ENCODE assay signal across 21 cellular contexts in genomic region chr19:47761566-47761965, GRCh38. TPM values are rescaled to one million over a fixed set of nuclear protein-coding genes. Genes with fewer than 3 reads are reported as not detected.
DNase-seq lines count a peak whose midpoint lies in the region; ATAC-seq, FAIRE-seq and TF ChIP-seq lines count a peak whose summit lies in the region.
"Had no signal": no experiment of that assay in that cellular context is flagged by ENCODE, and none has a peak within 500 bp of the region (broad histone marks: within the 10 kb centered on the region; RNA-seq: fewer than 3 reads in every experiment).

No MANE protein-coding gene starts in this region.

- DNase-seq in HCT116 (ENCODE audit: low read depth, low spot score): no peak
- DNase-seq in K562 (ENCODE audit: extremely low read depth in 1 of 4, low spot score in 3 of 4): no peak
- DNase-seq in spleen: no peak
- DNase-seq in left lung: no peak
- no peak for DNase-seq in NCI-H526 (lab: John Stamatoyannopoulos, UW)
- no peak for DNase-seq in vagina (ENCODE audit: extremely low spot score in 2 of 2)
- DNase-seq: CD8-positive, alpha-beta memory T cell; DMS79; IMR-90; KG1 had no signal

- RAD21 ChIA-PET in HCT116 (lab: Charles Lee; ENCODE audit: low non-redundant PET in 1 of 2, low total read pairs in 2 of 2, uncharacterized antibody in 2 of 2, unreplicated experiment in 2 of 2): no interaction called here

- intact Hi-C loops in HCT116 (cut with micrococcal nuclease): no loop called here
- intact Hi-C loops in K562 (cut with micrococcal nuclease): no loop called here
- intact Hi-C loops in spleen (cut with DNase I; ENCODE audit: low total_unique reads): no loop called here
- intact Hi-C loops in left lung (cut with DNase I): no loop called here
- intact Hi-C loops in vagina (cut with DNase I): no loop called here

- 37% methylated on average over 5 of the region's 5 CpGs for WGBS in K562 (ENCODE audit: insufficient coverage, low coverage, missing lambda C conversion rate)
- 63 to 82% (median 74%) methylated on average over 5 of the region's 5 CpGs for WGBS in spleen, 5 donors

- H2AFZ ChIP-seq in HCT116 (ENCODE audit: low read depth, low read length, poor library complexity, severe bottlenecking): no peak overlapping the region
- no peak overlapping the region for H2AFZ ChIP-seq in OCI-LY3 (ENCODE audit: low read depth, low read length)
- no peak overlapping the region for H2AFZ ChIP-seq in K562 (ENCODE audit: low read depth, low read length)

- H3K9ac ChIP-seq in HCT116 (ENCODE audit: low read length) (no peak overlapping the region), OCI-LY3 (ENCODE audit: low read length) (peak overlapping the region; percentile 72; the same call in 1 of the 2 replicates), K562 (ENCODE audit: insufficient read depth in 1 of 2, low read depth in 2 of 2, low read length in 2 of 2) (no peak overlapping the region)

- H3K4me1 ChIP-seq in HCT116 (ENCODE audit: control insufficient read depth in 1 of 2, insufficient read depth in 2 of 2, low read length in 2 of 2) (peaks cover 0 to 7% of the 10 kb centered on the region in 2 experiments; a peak in 1 of 4 replicates), OCI-LY3 (ENCODE audit: low read length) (peaks cover 50% of the 10 kb centered on the region), K562 (replicated peaks in 1 of 2; ENCODE audit: control insufficient read depth in 2 of 2, insufficient read depth in 2 of 2, low read length in 2 of 2) (peaks cover 0 to 27% of the 10 kb centered on the region in 2 experiments; a peak in 2 of 5 replicates), spleen (peaks cover 0 to 59% (median 14%) of the 10 kb centered on the region in 6 donors), left lung (no peaks in the 10 kb centered on the region), vagina (no peaks in the 10 kb centered on the region)
- H3K4me1 ChIP-seq: A549, HAP-1 had no signal

- no peaks in the 10 kb centered on the region for H3K9me1 ChIP-seq in K562 (ENCODE audit: control insufficient read depth, insufficient read depth, low read length)

- TF ChIP-seq EP300 in K562 (IDR thresholded peaks at IDR 0.05; ENCODE audit: low read length): no peak

- H3K27ac ChIP-seq in HCT116 (ENCODE audit: low read depth, low read length) (no peak overlapping the region), OCI-LY3 (ENCODE audit: low read length) (peak overlapping the region; percentile 97), K562 (ENCODE audit: extremely low read depth, low read depth, low read length) (no peak overlapping the region), spleen (peak overlapping the region in 7 of 8 donors; percentile 20 to 79 (median 72)), left lung (no peak overlapping the region), vagina (no peak overlapping the region)
- H3K27ac ChIP-seq: A549 had no signal

- H3K4me3 ChIP-seq in HCT116 (replicated peaks in 1 of 2; ENCODE audit: low read depth in 1 of 2, low read length in 2 of 2): no peak overlapping the region
- peak overlapping the region; percentile 61; the same call in 1 of the 2 replicates for H3K4me3 ChIP-seq in OCI-LY3 (ENCODE audit: low read length)
- H3K4me3 ChIP-seq in K562: no peak overlapping the region
- H3K4me3 ChIP-seq in spleen: no peak overlapping the region
- no peak overlapping the region for H3K4me3 ChIP-seq in left lung
- no peak overlapping the region for H3K4me3 ChIP-seq in vagina
- H3K4me3 ChIP-seq: A549, HAP-1 had no signal

- TF ChIP-seq RAD21 in HCT116 (IDR thresholded peaks at IDR 0.05; ENCODE audit: low read depth) (no peak), K562 (CRISPR knock-in tag; conservative IDR thresholded peaks at IDR 0.05 in 1 of 2, IDR thresholded peaks at IDR 0.05 in 1 of 2) (no peak)

- no peak for ATAC-seq in HCT116
- no peak for ATAC-seq in K562
- ATAC-seq in left lung: no peak
- no peak for ATAC-seq in HG02884 (IDR thresholded peaks at IDR 0.05; ENCODE audit: unreplicated experiment)
- ATAC-seq: A549 had no signal

- H3K9me3 ChIP-seq in HCT116 (ENCODE audit: control insufficient read depth in 1 of 2, insufficient read depth in 1 of 2, low read depth in 1 of 2, low read length in 2 of 2) (no peaks in the 10 kb centered on the region), OCI-LY3 (ENCODE audit: insufficient read depth, low read length) (no peaks in the 10 kb centered on the region), K562 (replicated peaks; ENCODE audit: control insufficient read depth, insufficient read depth, low read depth, low read length) (no peaks in the 10 kb centered on the region), spleen (peaks cover 0 to 7% (median 2%) of the 10 kb centered on the region in 8 donors), left lung (no peaks in the 10 kb centered on the region), vagina (no peaks in the 10 kb centered on the region)
- H3K9me3 ChIP-seq: A549, HAP-1 had no signal

- BruUV-seq in HCT116 (replicated peaks; lab: Mats Ljungman, UMichigan) (no TSS peak), K562 (replicated peaks; lab: Mats Ljungman, UMichigan) (no TSS peak)

- no peak overlapping the region for H3K4me2 ChIP-seq in HCT116 (ENCODE audit: low read length)
- H3K4me2 ChIP-seq in OCI-LY3 (ENCODE audit: low read length): peak overlapping the region; percentile 81
- no peak overlapping the region for H3K4me2 ChIP-seq in K562 (ENCODE audit: insufficient read depth, low read length)
- H3K4me2 ChIP-seq: A549 had no signal

- H3K27me3 ChIP-seq in HCT116 (ENCODE audit: insufficient read depth, low read length) (no peaks in the 10 kb centered on the region), OCI-LY3 (ENCODE audit: low read depth, low read length) (no peaks in the 10 kb centered on the region), K562 (ENCODE audit: control insufficient read depth in 2 of 2, insufficient read depth in 2 of 2, low read length in 2 of 2) (no peaks in the 10 kb centered on the region), spleen (replicated peaks in 1 of 7) (no peaks in the 10 kb centered on the region), left lung (no peaks in the 10 kb centered on the region), vagina (no peaks in the 10 kb centered on the region)

- H3K9me2 ChIP-seq in HCT116 (ENCODE audit: insufficient read depth): no peaks in the 10 kb centered on the region

- no peak for TF ChIP-seq CTCF in HCT116 (IDR thresholded peaks at IDR 0.05 in 2 of 3, conservative IDR thresholded peaks at IDR 0.05 in 1 of 3; ENCODE audit: borderline replicate concordance in 1 of 3, insufficient read depth in 1 of 3, low read depth in 2 of 3, low read length in 2 of 3)
- TF ChIP-seq CTCF in OCI-LY3 (IDR thresholded peaks at IDR 0.05; ENCODE audit: low read depth, low read length): no peak
- no peak for TF ChIP-seq CTCF in K562 (IDR thresholded peaks at IDR 0.05 in 2 of 3, conservative IDR thresholded peaks at IDR 0.05 in 1 of 3; ENCODE audit: insufficient read depth in 2 of 3, low read depth in 1 of 3, low read length in 3 of 3)
- TF ChIP-seq CTCF in spleen (IDR thresholded peaks at IDR 0.05 in 8 of 11, conservative IDR thresholded peaks at IDR 0.05 in 3 of 11): no peak
- no peak for TF ChIP-seq CTCF in left lung (IDR thresholded peaks at IDR 0.05)
- TF ChIP-seq CTCF in vagina (IDR thresholded peaks at IDR 0.05): no peak

- in situ Hi-C loops in K562 (cut with MboI): no loop called here

- H4K20me1 ChIP-seq in HCT116 (ENCODE audit: insufficient read depth) (peaks cover 6% of the 10 kb centered on the region; the same call in 1 of the 2 replicates), OCI-LY3 (ENCODE audit: insufficient read depth, low read length) (no peaks in the 10 kb centered on the region), K562 (replicated peaks; ENCODE audit: control insufficient read depth, insufficient read depth, low read length) (peaks cover 3% of the 10 kb centered on the region)

- CTCF ChIA-PET in HCT116 (lab: Charles Lee) (no interaction called here), K562 (lab: Yijun Ruan, JAX; ENCODE audit: low intra/inter-chr PET ratio) (no interaction called here)

- H3K79me2 ChIP-seq in HCT116 (ENCODE audit: insufficient read depth, low read length): no peaks in the 10 kb centered on the region
- H3K79me2 ChIP-seq in OCI-LY3 (ENCODE audit: low read length): 0 out of 2 replicates have a peak, but pooled peaks cover 3% of the 10 kb centered on the region
- H3K79me2 ChIP-seq in K562 (ENCODE audit: control insufficient read depth, insufficient read depth, low read length): no peaks in the 10 kb centered on the region

- FAIRE-seq in K562 (lab: Jason Lieb, UNC): no peak
- FAIRE-seq: A549, GM12892, H1 had no signal

- POLR2A ChIA-PET in HCT116 (lab: Charles Lee): no interaction called here
- POLR2A ChIA-PET in K562 (lab: Yijun Ruan, JAX): interaction anchor here (0.6 kb wide), 1 partner anchor 14 kb away, joined by 3 read pairs; no protein-coding TSS in a partner anchor

- TF ChIP-seq POLR2A in HCT116 (IDR thresholded peaks at IDR 0.05; ENCODE audit: borderline replicate concordance, extremely low read depth, insufficient read depth, insufficient read length): no peak
- no peak; the same call in 1 of the 2 replicates for TF ChIP-seq POLR2A in K562 (conservative IDR thresholded peaks at IDR 0.05)
- no peak for TF ChIP-seq POLR2A in spleen (IDR thresholded peaks at IDR 0.05)
- TF ChIP-seq POLR2A in vagina (IDR thresholded peaks at IDR 0.05): no peak

- H3K36me3 ChIP-seq in HCT116 (ENCODE audit: control insufficient read depth in 1 of 2, insufficient read depth in 2 of 2, low read length in 2 of 2) (peaks cover 8 to 22% of the 10 kb centered on the region in 2 experiments; a peak in 3 of 4 replicates), OCI-LY3 (replicated peaks; ENCODE audit: low read depth, low read length) (peaks cover 35% of the 10 kb centered on the region), K562 (ENCODE audit: control insufficient read depth, insufficient read depth, low read length) (peaks cover 28% of the 10 kb centered on the region; the same call in 2 of the 3 replicates), spleen (peaks cover 0 to 41% (median 24%) of the 10 kb centered on the region in 6 donors), left lung (peaks cover 0 to 41% of the 10 kb centered on the region in 2 donors), vagina (peaks cover 0 to 18% of the 10 kb centered on the region in 2 donors)

RNA-seq across cellular contexts. Expression of gene NOP53, which starts 16.2 kb away (rescaled TPM):
- 322 TPM for total RNA-seq in HCT116 (2021; ENCODE audit: unreplicated experiment)
- polyA plus RNA-seq in HCT116 (2012): 333 and 353 TPM in 2 replicates
- total RNA-seq in K562 (2011; cell fraction: chromatin; rRNA removed; ENCODE audit: low replicate concordance): 71.9 and 141 TPM in 2 replicates
- 125 and 129 TPM in 2 replicates for total RNA-seq in K562 (2011; cell fraction: nucleolus; rRNA removed)
- 105 and 135 TPM in 2 replicates for total RNA-seq in K562 (2011; cell fraction: nucleoplasm; rRNA removed)
- 254 and 304 TPM in 2 replicates for total RNA-seq in K562 (2014; rRNA removed)
- 97.1 and 111 TPM in 2 replicates for total RNA-seq in K562 (2014; rRNA removed; fragmentation: Illumina TruSeq; extraction: Trizol)
- 139 and 145 TPM in 2 replicates for total RNA-seq in K562 (2015; rRNA removed; fragmentation: Illumina TruSeq; extraction: Trizol)
- 207 and 231 TPM in 2 replicates for total RNA-seq in K562 (2021)
- 146 and 189 TPM in 2 replicates for polyA plus RNA-seq in K562 (2011; rRNA removed)
- polyA plus RNA-seq in K562 (2011; cell fraction: cytosol; rRNA removed): 121 and 183 TPM in 2 replicates
- 86.3 and 109 TPM in 2 replicates for polyA plus RNA-seq in K562 (2011; cell fraction: nucleus; rRNA removed)
- 423 and 620 TPM in 2 replicates for polyA plus RNA-seq in K562 (2012)
- polyA plus RNA-seq in K562 (2014; fragmentation: Illumina TruSeq; extraction: Trizol): 113 and 268 TPM in 2 replicates
- polyA plus RNA-seq in K562 (2014; fragmentation: Nextera tagmentation; extraction: Ambion mirVana): 1 to 10 TPM; 6.5 to 7.0 TPM
- 257 and 274 TPM in 2 replicates for polyA plus RNA-seq in K562 (2014; rRNA removed)
- polyA minus RNA-seq in K562 (2011; rRNA and poly(A)+ RNA removed): 48.0 and 49.6 TPM in 2 replicates
- polyA minus RNA-seq in K562 (2011; cell fraction: cytosol; rRNA and poly(A)+ RNA removed): 107 and 130 TPM in 2 replicates
- 35.7 and 49.4 TPM in 2 replicates for polyA minus RNA-seq in K562 (2011; cell fraction: nucleus; rRNA and poly(A)+ RNA removed)
- total RNA-seq in spleen: 100 to 1,000 TPM; 280 to 442 (median 379) TPM
- 100 to 1,000 TPM; 709 to 858 (median 815) TPM for polyA plus RNA-seq in spleen
- total RNA-seq in left lung: 100 to 1,000 TPM; 130 to 157 TPM
- 517 TPM for total RNA-seq in vagina

RNA-seq across cellular contexts. Expression of gene SELENOW, which starts 16.9 kb away (rescaled TPM):
- total RNA-seq in HCT116 (2021; ENCODE audit: unreplicated experiment) (181 TPM), K562 (2014; rRNA removed) (191 and 212 TPM in 2 replicates), K562 (2014; rRNA removed; fragmentation: Illumina TruSeq; extraction: Trizol) (78.3 and 95.2 TPM in 2 replicates), K562 (2015; rRNA removed; fragmentation: Illumina TruSeq; extraction: Trizol) (168 and 181 TPM in 2 replicates), K562 (2021) (91.9 and 103 TPM in 2 replicates), spleen (100 to 1,000 TPM; 137 to 455 (median 301) TPM), left lung (100 to 1,000 TPM; 233 to 596 TPM), vagina (442 TPM)
- polyA plus RNA-seq in HCT116 (2012): 177 and 232 TPM in 2 replicates
- total RNA-seq in K562 (2011; cell fraction: chromatin; rRNA removed; ENCODE audit: low replicate concordance): 41.1 and 91.2 TPM in 2 replicates
- 75.2 and 79.4 TPM in 2 replicates for total RNA-seq in K562 (2011; cell fraction: nucleolus; rRNA removed)
- 97.1 and 146 TPM in 2 replicates for total RNA-seq in K562 (2011; cell fraction: nucleoplasm; rRNA removed)
- polyA plus RNA-seq in K562 (2011; rRNA removed) (118 and 125 TPM in 2 replicates), K562 (2014; fragmentation: Illumina TruSeq; extraction: Trizol) (117 and 153 TPM in 2 replicates), K562 (2014; fragmentation: Nextera tagmentation; extraction: Ambion mirVana) (100 to 1,000 TPM; 268 to 279 TPM), K562 (2014; rRNA removed) (156 and 183 TPM in 2 replicates), spleen (100 to 1,000 TPM; 270 to 592 (median 358) TPM)
- 146 and 188 TPM in 2 replicates for polyA plus RNA-seq in K562 (2011; cell fraction: cytosol; rRNA removed)
- 94.7 and 118 TPM in 2 replicates for polyA plus RNA-seq in K562 (2011; cell fraction: nucleus; rRNA removed)
- 63.8 and 102 TPM in 2 replicates for polyA plus RNA-seq in K562 (2012)
- polyA minus RNA-seq in K562 (2011; rRNA and poly(A)+ RNA removed): 20.4 and 23.9 TPM in 2 replicates
- 24.2 and 24.3 TPM in 2 replicates for polyA minus RNA-seq in K562 (2011; cell fraction: cytosol; rRNA and poly(A)+ RNA removed)
- polyA minus RNA-seq in K562 (2011; cell fraction: nucleus; rRNA and poly(A)+ RNA removed): 17.6 and 19.3 TPM in 2 replicates

RNA-seq across cellular contexts. Expression of gene TPRX1, which starts 42.8 kb away (rescaled TPM):
- total RNA-seq in HCT116 (2021; ENCODE audit: unreplicated experiment): not detected
- not detected in 2 replicates for polyA plus RNA-seq in HCT116 (2012)
- total RNA-seq in K562 (2011; cell fraction: chromatin; rRNA removed; ENCODE audit: low replicate concordance): not detected in 2 replicates
- total RNA-seq in K562 (2011; cell fraction: nucleolus; rRNA removed): not detected in 2 replicates
- total RNA-seq in K562 (2011; cell fraction: nucleoplasm; rRNA removed): not detected in 2 replicates
- not detected in 2 replicates for total RNA-seq in K562 (2014; rRNA removed)
- total RNA-seq in K562 (2014; rRNA removed; fragmentation: Illumina TruSeq; extraction: Trizol): not detected in 2 replicates
- total RNA-seq in K562 (2015; rRNA removed; fragmentation: Illumina TruSeq; extraction: Trizol): not detected in 2 replicates
- not detected in 2 replicates for total RNA-seq in K562 (2021)
- polyA plus RNA-seq in K562 (2011; rRNA removed): not detected in 2 replicates
- polyA plus RNA-seq in K562 (2011; cell fraction: cytosol; rRNA removed): not detected in 2 replicates
- not detected in 2 replicates for polyA plus RNA-seq in K562 (2011; cell fraction: nucleus; rRNA removed)
- not detected in 2 replicates for polyA plus RNA-seq in K562 (2012)
- polyA plus RNA-seq in K562 (2014; fragmentation: Illumina TruSeq; extraction: Trizol): not detected in 2 replicates
- not detected for polyA plus RNA-seq in K562 (2014; fragmentation: Nextera tagmentation; extraction: Ambion mirVana)
- not detected in 2 replicates for polyA plus RNA-seq in K562 (2014; rRNA removed)
- not detected in 2 replicates for polyA minus RNA-seq in K562 (2011; rRNA and poly(A)+ RNA removed)
- polyA minus RNA-seq in K562 (2011; cell fraction: cytosol; rRNA and poly(A)+ RNA removed): not detected in 2 replicates
- polyA minus RNA-seq in K562 (2011; cell fraction: nucleus; rRNA and poly(A)+ RNA removed): not detected in 2 replicates
- not detected for total RNA-seq in spleen
- polyA plus RNA-seq in spleen: not detected
- not detected for total RNA-seq in left lung
- not detected for total RNA-seq in vagina
- total RNA-seq: CD8-positive, alpha-beta memory T cell; G401; H1; HT-29; IMR-90 had no signal
- polyA plus RNA-seq: A549; AG04450; BJ; CD14-positive monocyte; CD8-positive, alpha-beta memory T cell; IMR-90 had no signal

RNA-seq across cellular contexts. Expression of gene EHD2, which starts 48.3 kb away (rescaled TPM):
- total RNA-seq in HCT116 (2021; ENCODE audit: unreplicated experiment) (60.5 TPM), K562 (2014; rRNA removed) (4.3 and 5.9 TPM in 2 replicates), K562 (2014; rRNA removed; fragmentation: Illumina TruSeq; extraction: Trizol) (1.6 and 1.8 TPM in 2 replicates), K562 (2015; rRNA removed; fragmentation: Illumina TruSeq; extraction: Trizol) (1.8 and 2.3 TPM in 2 replicates), K562 (2021) (26.3 and 32.2 TPM in 2 replicates), spleen (10 to 100 TPM; 48.9 to 87.7 (median 64.3) TPM), left lung (100 to 1,000 TPM; 195 to 263 TPM), vagina (125 TPM)
- polyA plus RNA-seq in HCT116 (2012): 66.6 and 71.3 TPM in 2 replicates
- total RNA-seq in K562 (2011; cell fraction: chromatin; rRNA removed; ENCODE audit: low replicate concordance): 11.5 and 24.1 TPM in 2 replicates
- 15.1 and 17.2 TPM in 2 replicates for total RNA-seq in K562 (2011; cell fraction: nucleolus; rRNA removed)
- total RNA-seq in K562 (2011; cell fraction: nucleoplasm; rRNA removed): 13.1 and 17.8 TPM in 2 replicates
- polyA plus RNA-seq in K562 (2011; rRNA removed) (3.0 and 9.6 TPM in 2 replicates), K562 (2014; fragmentation: Illumina TruSeq; extraction: Trizol) (14.7 and 15.3 TPM in 2 replicates), K562 (2014; fragmentation: Nextera tagmentation; extraction: Ambion mirVana) (1 to 10 TPM; 1.7 to 2.1 TPM), K562 (2014; rRNA removed) (7.5 and 9.0 TPM in 2 replicates), spleen (10 to 100 TPM in 2 of 3 donors, 1 to 10 TPM in 1; 6.9 to 18.4 (median 10.6) TPM)
- 6.5 and 11.7 TPM in 2 replicates for polyA plus RNA-seq in K562 (2011; cell fraction: cytosol; rRNA removed)
- 5.3 and 11.9 TPM in 2 replicates for polyA plus RNA-seq in K562 (2011; cell fraction: nucleus; rRNA removed)
- 20.4 and 23.6 TPM in 2 replicates for polyA plus RNA-seq in K562 (2012)
- polyA minus RNA-seq in K562 (2011; rRNA and poly(A)+ RNA removed): 4.3 and 4.9 TPM in 2 replicates
- 31.8 and 37.0 TPM in 2 replicates for polyA minus RNA-seq in K562 (2011; cell fraction: cytosol; rRNA and poly(A)+ RNA removed)
- polyA minus RNA-seq in K562 (2011; cell fraction: nucleus; rRNA and poly(A)+ RNA removed): 7.6 and 8.9 TPM in 2 replicates
- total RNA-seq: G401 had no signal
- polyA plus RNA-seq: CD14-positive monocyte; CD8-positive, alpha-beta memory T cell had no signal

Comparison
In these comparisons a context has a peak if more than half of its experiments do, and no peak if none do; other contexts are left out.
1. H3K27ac ChIP-seq: peak in OCI-LY3 (single experiment) and spleen (7 of 8); none in HCT116 (single experiment), K562 (single experiment), left lung (0 of 2) and vagina (single experiment).
2. Of the 22 proteins assayed by ChIP-seq in both K562 and HCT116: peak only in K562: none; only in HCT116: POLR2AphosphoS5; in both: none; in neither: 21.